Comparison of ENCODE assay signal across 10 cellular contexts in genomic region chr15:92930061-92930460, GRCh38. TPM values are rescaled to one million over a fixed set of nuclear protein-coding genes. Genes with fewer than 3 reads are reported as not detected.
DNase-seq lines count a peak whose midpoint lies in the region; ATAC-seq and TF ChIP-seq lines count a peak whose summit lies in the region.
"Had no signal": no experiment of that assay in that cellular context is flagged by ENCODE, and none has a peak within 500 bp of the region (broad histone marks: within the 10 kb centered on the region; RNA-seq: fewer than 3 reads in every experiment).

No MANE protein-coding gene starts in this region.

- H3K36me3 ChIP-seq in body of pancreas (replicated peaks in 1 of 2; ENCODE audit: insufficient read depth in 1 of 2, low read depth in 2 of 2): peaks cover 0 to 3% of the 10 kb centered on the region in 2 donors

- intact Hi-C loops in body of pancreas (cut with DNase I): no loop called here

- no peaks in the 10 kb centered on the region for H3K9me3 ChIP-seq in body of pancreas

- no peak for TF ChIP-seq POLR2A in body of pancreas (IDR thresholded peaks at IDR 0.05)

- peaks cover 7 to 36% of the 10 kb centered on the region in 2 donors for H3K36me3 Mint-ChIP-seq in naive B cell

- peak; percentile 9 for DNase-seq in AG20443 (ENCODE audit: low spot score)
- DNase-seq in M059J (ENCODE audit: low read depth): peak; percentile 57
- no peak for DNase-seq in body of pancreas
- DNase-seq in naive B cell: no peak
- no peak for DNase-seq in stimulated activated naive CD4-positive, alpha-beta T cell treated with Interleukin-2 at 50 U/mL for 16 hours (lab: John Stamatoyannopoulos, UW)
- no peak for DNase-seq in LoVo (ENCODE audit: low spot score)
- DNase-seq: hypothalamus had no signal

- no peaks in the 10 kb centered on the region for H3K27me3 ChIP-seq in body of pancreas

- H3K4me1 ChIP-seq in body of pancreas: peaks cover 26% of the 10 kb centered on the region

- H3K4me3 ChIP-seq in body of pancreas: no peak overlapping the region

- TF ChIP-seq CTCF in body of pancreas (IDR thresholded peaks at IDR 0.05): no peak

- H3K27ac ChIP-seq in body of pancreas: peak overlapping the region; percentile 46 to 65 (median 60)

- peak overlapping the region in 4 of 6 donors; percentile 35 to 82 (median 52) for H3K27ac Mint-ChIP-seq in naive B cell

- H3K9me3 Mint-ChIP-seq in naive B cell: no peaks in the 10 kb centered on the region
- H3K9me3 Mint-ChIP-seq: neural crest cell had no signal

- no peak overlapping the region for H3K4me3 Mint-ChIP-seq in naive B cell
- H3K4me3 Mint-ChIP-seq: neural crest cell had no signal

- 20 to 23% methylated on average over 2 of the region's 2 CpGs for WGBS in body of pancreas, 2 donors

- ATAC-seq in body of pancreas (peak; percentile 80), naive B cell (ENCODE audit: low read depth in 2 of 2) (no peak), GM21786 (IDR thresholded peaks at IDR 0.05; ENCODE audit: unreplicated experiment) (no peak), HG03439 (IDR thresholded peaks at IDR 0.05; ENCODE audit: unreplicated experiment) (no peak)

- H3K27me3 Mint-ChIP-seq in naive B cell: no peaks in the 10 kb centered on the region

- peaks cover 4 to 25% (median 17%) of the 10 kb centered on the region in 3 donors for H3K4me1 Mint-ChIP-seq in naive B cell

RNA-seq across cellular contexts. Expression of gene CHD2, which starts 29.9 kb away (rescaled TPM):
- total RNA-seq in M059J (2014; rRNA removed; shearing (Covaris generic)): 29.2 and 35.0 TPM in 2 replicates
- total RNA-seq in body of pancreas: 10 to 100 TPM; 63.9 to 70.0 TPM
- 100 to 1,000 TPM in 1 of 6 donors, 10 to 100 TPM in 5; 41.6 to 134 (median 85.2) TPM for polyA plus RNA-seq in naive B cell (ENCODE audit: low read depth in 6 of 6)

Comparison
In these comparisons a context has a peak if more than half of its experiments do, and no peak if none do; other contexts are left out.
1. DNase-seq: peak in AG20443 (single experiment) and M059J (single experiment); none in body of pancreas (0 of 4), naive B cell (single experiment), stimulated activated naive CD4-positive, alpha-beta T cell treated with Interleukin-2 at 50 U/mL for 16 hours (single experiment) and LoVo (single experiment).